ENCODE assay signal across 8 cellular contexts in the genomic region with DNA sequence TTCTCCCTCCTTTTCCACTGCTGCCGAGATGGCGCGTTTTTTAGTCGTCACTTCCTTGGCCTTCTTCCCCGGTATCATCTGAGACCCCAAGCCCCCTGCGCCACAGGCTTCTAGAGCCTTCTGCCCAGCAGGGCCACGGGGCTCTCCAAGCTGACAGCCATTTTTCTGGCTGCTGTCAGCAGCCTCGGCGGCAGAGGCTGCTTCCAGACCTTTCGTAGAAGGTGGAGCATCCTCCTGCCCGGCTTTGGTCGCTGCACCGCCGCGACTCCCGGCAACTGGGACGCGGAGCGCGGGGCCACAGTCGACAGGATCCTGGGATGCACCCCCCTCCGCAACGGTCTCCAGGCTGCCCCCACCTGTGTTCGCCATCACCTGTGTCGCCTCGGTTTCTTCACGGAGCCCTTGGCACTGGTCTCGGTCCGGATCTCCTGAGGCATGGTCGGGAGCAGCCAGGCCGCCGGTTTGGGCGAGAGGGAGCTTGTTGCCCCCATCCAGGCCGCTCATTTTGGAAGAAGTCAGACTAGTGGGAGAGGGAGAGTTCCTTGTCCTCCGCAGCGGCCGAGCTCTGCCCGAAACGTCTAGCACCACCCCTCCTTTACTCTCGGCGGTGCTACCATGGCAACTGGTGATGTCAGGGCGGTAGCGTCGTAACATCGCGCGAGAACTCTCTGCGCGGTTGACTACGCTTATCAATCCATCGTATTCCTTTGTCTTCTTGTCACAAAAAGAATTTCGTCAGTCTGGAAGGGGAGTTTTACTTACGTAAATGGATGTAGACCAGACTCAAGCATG. TPM values are rescaled to one million over a fixed set of nuclear protein-coding genes. Genes with fewer than 3 reads are reported as not detected.
DNase-seq lines count a peak whose midpoint lies in the region; ATAC-seq and TF ChIP-seq lines count a peak whose summit lies in the region.

A gene (minus strand): TSS at position 571 of the 792 bp plus-strand sequence. CDS start 67 bp downstream, at position 504.

- POLR2A ChIA-PET in AG04450 (lab: Yijun Ruan, JAX): interaction anchor here (0.7 to 1.9 kb wide), 4 partner anchors 15 to 36 kb away, joined by 3 to 15 read pairs (median 6); a partner anchor contains a TSS

- 0% methylated on average over 36 of the region's 53 CpGs for WGBS in mammary epithelial cell (ENCODE audit: low coverage, missing lambda C conversion rate)

- H3K27me3 ChIP-seq in AG04450 (ENCODE audit: control insufficient read depth, insufficient read depth, low read length) (no peaks in the 10 kb centered on the region), mammary epithelial cell (ENCODE audit: insufficient read depth, low read length) (no peaks in the 10 kb centered on the region), iPS-20b (ENCODE audit: insufficient read depth, low read length) (no peaks in the 10 kb centered on the region), skeletal muscle tissue (ENCODE audit: control insufficient read depth in 3 of 3, insufficient read depth in 3 of 3, low read length in 3 of 3) (no peaks in the 10 kb centered on the region)

- H3K9me3 ChIP-seq in AG04450 (ENCODE audit: control insufficient read depth, insufficient read depth, low read length) (peaks cover 5% of the 10 kb centered on the region; the same call in 1 of the 2 replicates), mammary epithelial cell (replicated peaks; ENCODE audit: insufficient read depth, low read length) (no peaks in the 10 kb centered on the region), iPS-20b (ENCODE audit: insufficient read depth, low read depth, low read length) (no peaks in the 10 kb centered on the region), skeletal muscle tissue (ENCODE audit: control insufficient read depth in 3 of 3, low read length in 3 of 3) (no peaks in the 10 kb centered on the region)

- peak within 1 kb of the TSS; percentile 96 for H3K4me2 ChIP-seq in mammary epithelial cell (ENCODE audit: insufficient read depth, low read depth, low read length)

- dilution Hi-C loops in mammary epithelial cell (cut with HindIII; ENCODE audit: low sequenced_read_pairs): no loop called here

- H3K4me1 ChIP-seq in mammary epithelial cell (ENCODE audit: insufficient read depth, low read length): peaks cover 36% of the 10 kb centered on the region
- peaks cover 33% of the 10 kb centered on the region for H3K4me1 ChIP-seq in iPS-20b (ENCODE audit: insufficient read depth, low read length)
- H3K4me1 ChIP-seq in skeletal muscle tissue (ENCODE audit: control insufficient read depth in 3 of 3, insufficient read depth in 3 of 3, low read length in 3 of 3): peaks cover 17 to 28% (median 24%) of the 10 kb centered on the region in 3 donors

- TF ChIP-seq CTCF in AG04450 (IDR thresholded peaks at IDR 0.05; ENCODE audit: low read depth, low read length): no peak
- no peak for TF ChIP-seq CTCF in VCaP (conservative IDR thresholded peaks at IDR 0.05)
- no peak for TF ChIP-seq CTCF in mammary epithelial cell (conservative IDR thresholded peaks at IDR 0.05 in 1 of 2, IDR thresholded peaks at IDR 0.05 in 1 of 2; ENCODE audit: extremely low read depth in 1 of 2, insufficient read depth in 1 of 2, low read depth in 1 of 2, low read length in 2 of 2)

- intact Hi-C loops in mammary epithelial cell (cut with micrococcal nuclease): no loop called here

- H4K20me1 ChIP-seq in mammary epithelial cell (ENCODE audit: insufficient read depth, low read length): no peaks in the 10 kb centered on the region

- ATAC-seq in GM18907 (IDR thresholded peaks at IDR 0.05; ENCODE audit: unreplicated experiment) (peak; percentile 100), HG03139 (IDR thresholded peaks at IDR 0.05; ENCODE audit: unreplicated experiment) (peak; percentile 100)

- H2AFZ ChIP-seq in mammary epithelial cell (ENCODE audit: low read depth, low read length): peak within 1 kb of the TSS; percentile 89

- no peaks in the 10 kb centered on the region for H3K36me3 ChIP-seq in mammary epithelial cell (ENCODE audit: insufficient read depth, low read length)
- peaks cover 9% of the 10 kb centered on the region; the same call in 1 of the 2 replicates for H3K36me3 ChIP-seq in iPS-20b (ENCODE audit: insufficient read depth, low read depth, low read length)
- peaks cover 0 to under 1% (median 0%) of the 10 kb centered on the region in 3 donors for H3K36me3 ChIP-seq in skeletal muscle tissue (ENCODE audit: control insufficient read depth in 3 of 3, insufficient read depth in 3 of 3, low read length in 3 of 3)

- H3K4me3 ChIP-seq in AG04450 (ENCODE audit: low read depth, low read length) (peak within 1 kb of the TSS; percentile 97), mammary epithelial cell (replicated peaks in 1 of 3; ENCODE audit: insufficient read depth in 1 of 3, low read depth in 2 of 3, low read length in 3 of 3) (peak within 1 kb of the TSS; percentile 80 to 94 (median 91)), iPS-20b (ENCODE audit: low read length) (peak within 1 kb of the TSS; percentile 86), skeletal muscle tissue (ENCODE audit: low read length in 3 of 3) (peak within 1 kb of the TSS; percentile 89 to 93 (median 92))

- H3K79me2 ChIP-seq in mammary epithelial cell (ENCODE audit: insufficient read depth, low read length): peaks cover 54% of the 10 kb centered on the region

- TSS peak; percentile 24 for BruUV-seq in mammary epithelial cell (replicated peaks; lab: Mats Ljungman, UMichigan)

- H3K9ac ChIP-seq in mammary epithelial cell (ENCODE audit: insufficient read depth, low read length) (peak within 1 kb of the TSS; percentile 98), iPS-20b (ENCODE audit: low read depth, low read length) (peak within 1 kb of the TSS; percentile 96), skeletal muscle tissue (ENCODE audit: low read depth in 1 of 3, low read length in 3 of 3) (peak within 1 kb of the TSS; percentile 72 to 91 (median 86))

- DNase-seq in AG04450 (ENCODE audit: low read depth, low spot score): peak; percentile 91
- DNase-seq in NCI-H2196 treated with DMSO at 0.1 percent for 48 hours (lab: John Stamatoyannopoulos, UW; ENCODE audit: unreplicated experiment): peak; percentile 85
- peak; percentile 95 for DNase-seq in mammary epithelial cell

- peak within 1 kb of the TSS; percentile 86 for H3K27ac ChIP-seq in AG04450 (ENCODE audit: low read depth, low read length)
- peak within 1 kb of the TSS; percentile 92 for H3K27ac ChIP-seq in VCaP
- peak within 1 kb of the TSS; percentile 98 for H3K27ac ChIP-seq in mammary epithelial cell (ENCODE audit: insufficient read depth, low read depth, low read length)
- peak within 1 kb of the TSS; percentile 91 for H3K27ac ChIP-seq in iPS-20b (ENCODE audit: low read length)
- H3K27ac ChIP-seq in skeletal muscle tissue (ENCODE audit: low read depth, low read length): peak within 1 kb of the TSS; percentile 73

- in situ Hi-C loops in mammary epithelial cell (cut with MboI; ENCODE audit: low sequenced_read_pairs in 2 of 2): no loop called here

- CTCF ChIA-PET in AG04450 (lab: Charles Lee): interaction anchor here (1.1 to 3.8 kb wide), 5 partner anchors 9 to 280 kb away, joined by 3 to 45 read pairs (median 3); no protein-coding TSS in a partner anchor
- CTCF ChIA-PET in mammary epithelial cell (lab: Charles Lee; ENCODE audit: low non-redundant PET): interaction anchor here (0.6 kb wide), 1 partner anchor 15 kb away, joined by 3 read pairs; no protein-coding TSS in a partner anchor

RNA-seq across cellular contexts. Expression of the gene that starts here (rescaled TPM):
- polyA plus RNA-seq in AG04450 (2011; rRNA removed) (22.0 and 25.1 TPM in 2 replicates), mammary epithelial cell (8.9 TPM)
- 22.9 and 25.9 TPM in 2 replicates for polyA minus RNA-seq in AG04450 (2011; rRNA and poly(A)+ RNA removed)
- total RNA-seq in mammary epithelial cell (10 to 100 TPM; 11.8 to 14.5 TPM), skeletal muscle tissue (8.4 TPM)
- 18.9 TPM for polyA minus RNA-seq in mammary epithelial cell

Comparison
In these comparisons a context has a peak if more than half of its experiments do, and no peak if none do; other contexts are left out.
1. Peak in every context shown above with its lines: DNase-seq, ATAC-seq, H3K4me3 ChIP-seq and H3K27ac ChIP-seq.